Comparison of ENCODE assay signal across 8 cellular contexts in the genomic region with DNA sequence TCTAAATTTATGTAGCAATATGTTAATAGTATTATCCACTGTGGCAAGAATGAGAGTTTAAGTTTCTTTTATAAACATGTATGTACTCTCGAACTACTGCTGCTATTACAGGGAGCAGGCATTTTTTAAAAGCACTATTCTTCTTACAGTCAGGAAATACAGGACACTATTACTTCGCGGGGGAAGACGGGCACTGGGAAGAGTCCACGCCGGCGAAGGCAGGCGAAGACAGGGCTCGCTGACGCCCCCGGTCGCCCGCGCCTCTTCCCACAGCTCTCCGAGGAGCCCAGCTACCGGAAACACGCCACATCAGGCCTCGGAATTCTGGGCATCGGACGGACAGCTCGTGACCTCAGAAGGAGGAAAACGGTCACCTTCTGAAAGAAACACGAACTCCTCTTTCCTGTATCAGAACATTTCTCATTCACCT.
DNase-seq lines count a peak whose midpoint lies in the region; ATAC-seq, FAIRE-seq and TF ChIP-seq lines count a peak whose summit lies in the region.

No MANE protein-coding gene starts in this region.

- H3K9me3 Mint-ChIP-seq in activated CD8-positive, alpha-beta T cell treated with anti-CD3 and anti-CD28 coated beads for 36 hours: peaks cover 2% of the 10 kb centered on the region
- peaks cover 0 to 16% (median 5%) of the 10 kb centered on the region in 11 donors for H3K9me3 Mint-ChIP-seq in naive thymus-derived CD4-positive, alpha-beta T cell

- ATAC-seq in A549 (peak; percentile 81 to 85), HG02884 (IDR thresholded peaks at IDR 0.05; ENCODE audit: unreplicated experiment) (peak; percentile 12)
- ATAC-seq in activated CD8-positive, alpha-beta T cell treated with anti-CD3 and anti-CD28 coated beads for 36 hours: peak; percentile 3
- peak; percentile 2 for ATAC-seq in naive thymus-derived CD4-positive, alpha-beta T cell

- intact Hi-C loops in activated CD8-positive, alpha-beta T cell treated with anti-CD3 and anti-CD28 coated beads for 36 hours (cut with micrococcal nuclease): loop anchor here (10.0 kb wide), 1 partner anchor 69 kb away; no protein-coding TSS in a partner anchor
- intact Hi-C loops in naive thymus-derived CD4-positive, alpha-beta T cell (cut with micrococcal nuclease): loop anchor here (1.0 to 10.0 kb wide), 22 partner anchors 30 to 1876 kb away; a partner anchor contains a TSS

- 1% methylated on average over 22 of the region's 23 CpGs for WGBS in A549 (ENCODE audit: missing lambda C conversion rate)

- H3K36me3 Mint-ChIP-seq in activated CD8-positive, alpha-beta T cell treated with anti-CD3 and anti-CD28 coated beads for 36 hours (ENCODE audit: low read depth): peaks cover 8% of the 10 kb centered on the region
- peaks cover 0 to 6% (median 4%) of the 10 kb centered on the region in 5 donors for H3K36me3 Mint-ChIP-seq in naive thymus-derived CD4-positive, alpha-beta T cell

- H3K4me1 ChIP-seq in A549: peaks cover 33% of the 10 kb centered on the region
- H3K4me1 ChIP-seq in naive thymus-derived CD4-positive, alpha-beta T cell (ENCODE audit: control insufficient read depth in 2 of 2, insufficient read depth in 2 of 2, low read length in 2 of 2): peaks cover 6 to 9% of the 10 kb centered on the region in 2 donors

- no peaks in the 10 kb centered on the region for H3K27me3 Mint-ChIP-seq in activated CD8-positive, alpha-beta T cell treated with anti-CD3 and anti-CD28 coated beads for 36 hours
- H3K27me3 Mint-ChIP-seq in naive thymus-derived CD4-positive, alpha-beta T cell: peaks cover 0 to 2% (median 0%) of the 10 kb centered on the region in 5 donors

- POLR2A ChIA-PET in A549 (lab: Yijun Ruan, JAX): interaction anchor here (0.5 to 2.1 kb wide), 26 partner anchors 9 to 759 kb away, joined by 3 to 35 read pairs (median 4); a partner anchor contains a TSS
- POLR2A ChIA-PET in activated CD8-positive, alpha-beta T cell treated with anti-CD3 and anti-CD28 coated beads for 36 hours (lab: Charles Lee): interaction anchor here (0.7 to 0.8 kb wide), 2 partner anchors 236 to 712 kb away, joined by 3 to 4 read pairs; no protein-coding TSS in a partner anchor
- POLR2A ChIA-PET in naive thymus-derived CD4-positive, alpha-beta T cell (lab: Charles Lee): interaction anchor here (0.5 to 1.7 kb wide), 10 partner anchors 11 to 1007 kb away, joined by 3 to 17 read pairs (median 4); a partner anchor contains a TSS

- H3K4me3 ChIP-seq in A549 (peak overlapping the region; percentile 51), GM08714 (ENCODE audit: low read length) (peak overlapping the region; percentile 83), fibroblast of villous mesenchyme (ENCODE audit: low read depth, low read length) (peak overlapping the region; percentile 87)
- H3K4me3 ChIP-seq in naive thymus-derived CD4-positive, alpha-beta T cell (ENCODE audit: low read length): peak overlapping the region; percentile 71

- no peak for TF ChIP-seq EP300 in A549 (IDR thresholded peaks at IDR 0.05)

- FAIRE-seq in A549 (lab: Jason Lieb, UNC): peak; percentile 73

- peak overlapping the region; percentile 85 to 87 for H3K27ac ChIP-seq in A549
- peak overlapping the region; percentile 93 for H3K27ac ChIP-seq in naive thymus-derived CD4-positive, alpha-beta T cell (ENCODE audit: low read depth, low read length)

- peak overlapping the region; percentile 95 for H3K27ac Mint-ChIP-seq in activated CD8-positive, alpha-beta T cell treated with anti-CD3 and anti-CD28 coated beads for 36 hours
- H3K27ac Mint-ChIP-seq in naive thymus-derived CD4-positive, alpha-beta T cell: peak overlapping the region; percentile 94 to 99 (median 98)

- peaks cover 0 to 4% (median 0%) of the 10 kb centered on the region in 3 experiments for H3K36me3 ChIP-seq in naive thymus-derived CD4-positive, alpha-beta T cell (ENCODE audit: control insufficient read depth in 2 of 3, insufficient read depth in 3 of 3, low read length in 3 of 3)

- peaks cover 17% of the 10 kb centered on the region for H3K4me1 Mint-ChIP-seq in activated CD8-positive, alpha-beta T cell treated with anti-CD3 and anti-CD28 coated beads for 36 hours (ENCODE audit: low read depth)
- peaks cover 0 to 16% (median 10%) of the 10 kb centered on the region in 7 donors for H3K4me1 Mint-ChIP-seq in naive thymus-derived CD4-positive, alpha-beta T cell

- CTCF ChIA-PET in A549 (lab: Yijun Ruan, JAX): interaction anchor here (0.6 to 2.0 kb wide), 6 partner anchors 19 to 135 kb away, joined by 3 to 5 read pairs (median 4); no protein-coding TSS in a partner anchor
- CTCF ChIA-PET in activated CD8-positive, alpha-beta T cell treated with anti-CD3 and anti-CD28 coated beads for 36 hours (lab: Charles Lee): interaction anchor here (1.4 kb wide), 1 partner anchor 12 kb away, joined by 3 read pairs; no protein-coding TSS in a partner anchor
- CTCF ChIA-PET in naive thymus-derived CD4-positive, alpha-beta T cell (lab: Charles Lee): no interaction called here

- H3K27me3 ChIP-seq in naive thymus-derived CD4-positive, alpha-beta T cell (ENCODE audit: control insufficient read depth in 2 of 2, insufficient read depth in 2 of 2, low read length in 2 of 2): no peaks in the 10 kb centered on the region

- DNase-seq in A549 (ENCODE audit: low read depth in 1 of 2, low spot score in 1 of 2) (peak; percentile 62 to 93), NCI-H2029 treated with DMSO at 0.1 percent for 48 hours (lab: John Stamatoyannopoulos, UW) (peak; percentile 63), fibroblast of villous mesenchyme (ENCODE audit: low read depth) (peak; percentile 94)
- DNase-seq in activated CD8-positive, alpha-beta T cell treated with anti-CD3 and anti-CD28 coated beads for 36 hours: no peak
- DNase-seq in naive thymus-derived CD4-positive, alpha-beta T cell: no peak
- DNase-seq in activated effector memory CD4-positive, alpha-beta T cell treated with Interleukin-2 at 50 U/mL for 16 hours: no peak

- H3K9me3 ChIP-seq in A549: peaks cover 9% of the 10 kb centered on the region; the same call in 1 of the 3 replicates
- no peaks in the 10 kb centered on the region for H3K9me3 ChIP-seq in naive thymus-derived CD4-positive, alpha-beta T cell (ENCODE audit: control insufficient read depth in 2 of 3, low read length in 3 of 3)

- H3K4me2 ChIP-seq in A549: peak overlapping the region; percentile 82

- peak; percentile 27; the same call in 1 of the 2 replicates for TF ChIP-seq POLR2A in A549 (IDR thresholded peaks at IDR 0.05; ENCODE audit: low read length)

- TF ChIP-seq RAD21 in A549 (conservative IDR thresholded peaks at IDR 0.05 in 1 of 2, IDR thresholded peaks at IDR 0.05 in 1 of 2): peak; percentile 29 to 56; a peak in 4 of 5 replicates

- peak overlapping the region; percentile 95 for H3K4me3 Mint-ChIP-seq in activated CD8-positive, alpha-beta T cell treated with anti-CD3 and anti-CD28 coated beads for 36 hours
- peak overlapping the region; percentile 80 to 98 (median 95) for H3K4me3 Mint-ChIP-seq in naive thymus-derived CD4-positive, alpha-beta T cell

- TF ChIP-seq CTCF in A549 (IDR thresholded peaks at IDR 0.05) (peak; percentile 48), fibroblast of villous mesenchyme (IDR thresholded peaks at IDR 0.05; ENCODE audit: insufficient read depth, low read depth, low read length) (no peak)
- no peak for TF ChIP-seq CTCF in activated CD8-positive, alpha-beta T cell treated with anti-CD3 and anti-CD28 coated beads for 36 hours (IDR thresholded peaks at IDR 0.05)

TF ChIP-seq in A549, 52 proteins besides CTCF, POLR2A, EP300 and RAD21 (continues in another document):
- TF ChIP-seq SREBF2 (IDR thresholded peaks at IDR 0.05) (no peak), SMC3 (IDR thresholded peaks at IDR 0.05) (peak; percentile 52), TFCP2L1 (CRISPR knock-in tag; IDR thresholded peaks at IDR 0.05) (0 out of 2 replicates have a peak, but pooled peaks have one; percentile 56), MYC (IDR thresholded peaks at IDR 0.05; ENCODE audit: borderline replicate concordance, low read length) (peak; percentile 48; the same call in 1 of the 2 replicates), FOSL2 (IDR thresholded peaks at IDR 0.05) (no peak), FOSL2 (CRISPR knock-in tag; IDR thresholded peaks at IDR 0.05) (peak; percentile 22), HOXA7 (CRISPR knock-in tag; IDR thresholded peaks at IDR 0.05) (peak; percentile 9; the same call in 1 of the 2 replicates), CEBPB (IDR thresholded peaks at IDR 0.05) (no peak; a peak in 1 of 4 replicates), GATA3 (IDR thresholded peaks at IDR 0.05; ENCODE audit: borderline replicate concordance) (no peak; the same call in 1 of the 2 replicates), TP53 (CRISPR knock-in tag; IDR thresholded peaks at IDR 0.05) (peak; percentile 62)
- TF ChIP-seq, protein P1, sequence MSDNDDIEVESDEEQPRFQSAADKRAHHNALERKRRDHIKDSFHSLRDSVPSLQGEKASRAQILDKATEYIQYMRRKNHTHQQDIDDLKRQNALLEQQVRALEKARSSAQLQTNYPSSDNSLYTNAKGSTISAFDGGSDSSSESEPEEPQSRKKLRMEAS (IDR thresholded peaks at IDR 0.05): peak; percentile 59; the same call in 1 of the 2 replicates
- TF ChIP-seq, protein P2, sequence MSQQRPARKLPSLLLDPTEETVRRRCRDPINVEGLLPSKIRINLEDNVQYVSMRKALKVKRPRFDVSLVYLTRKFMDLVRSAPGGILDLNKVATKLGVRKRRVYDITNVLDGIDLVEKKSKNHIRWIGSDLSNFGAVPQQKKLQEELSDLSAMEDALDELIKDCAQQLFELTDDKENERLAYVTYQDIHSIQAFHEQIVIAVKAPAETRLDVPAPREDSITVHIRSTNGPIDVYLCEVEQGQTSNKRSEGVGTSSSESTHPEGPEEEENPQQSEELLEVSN (IDR thresholded peaks at IDR 0.05; ENCODE audit: borderline replicate concordance, low read depth): peak; percentile 87
- TF ChIP-seq, protein P3, sequence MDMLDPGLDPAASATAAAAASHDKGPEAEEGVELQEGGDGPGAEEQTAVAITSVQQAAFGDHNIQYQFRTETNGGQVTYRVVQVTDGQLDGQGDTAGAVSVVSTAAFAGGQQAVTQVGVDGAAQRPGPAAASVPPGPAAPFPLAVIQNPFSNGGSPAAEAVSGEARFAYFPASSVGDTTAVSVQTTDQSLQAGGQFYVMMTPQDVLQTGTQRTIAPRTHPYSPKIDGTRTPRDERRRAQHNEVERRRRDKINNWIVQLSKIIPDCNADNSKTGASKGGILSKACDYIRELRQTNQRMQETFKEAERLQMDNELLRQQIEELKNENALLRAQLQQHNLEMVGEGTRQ (IDR thresholded peaks at IDR 0.05): peak; percentile 54
- TF ChIP-seq, protein P4, sequence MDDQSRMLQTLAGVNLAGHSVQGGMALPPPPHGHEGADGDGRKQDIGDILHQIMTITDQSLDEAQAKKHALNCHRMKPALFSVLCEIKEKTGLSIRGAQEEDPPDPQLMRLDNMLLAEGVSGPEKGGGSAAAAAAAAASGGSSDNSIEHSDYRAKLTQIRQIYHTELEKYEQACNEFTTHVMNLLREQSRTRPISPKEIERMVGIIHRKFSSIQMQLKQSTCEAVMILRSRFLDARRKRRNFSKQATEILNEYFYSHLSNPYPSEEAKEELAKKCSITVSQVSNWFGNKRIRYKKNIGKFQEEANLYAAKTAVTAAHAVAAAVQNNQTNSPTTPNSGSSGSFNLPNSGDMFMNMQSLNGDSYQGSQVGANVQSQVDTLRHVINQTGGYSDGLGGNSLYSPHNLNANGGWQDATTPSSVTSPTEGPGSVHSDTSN (IDR thresholded peaks at IDR 0.05): 0 out of 2 replicates have a peak, but pooled peaks have one; percentile 38

Comparison
In these comparisons a context has a peak if more than half of its experiments do, and no peak if none do; other contexts are left out.
1. ATAC-seq: peak in every context shown above with its lines; median percentile 83 in A549; 12 in HG02884; 3 in activated CD8-positive, alpha-beta T cell treated with anti-CD3 and anti-CD28 coated beads for 36 hours; 2 in naive thymus-derived CD4-positive, alpha-beta T cell.
2. DNase-seq: peak in A549 (2 of 2), NCI-H2029 treated with DMSO at 0.1 percent for 48 hours (single experiment) and fibroblast of villous mesenchyme (single experiment); none in activated CD8-positive, alpha-beta T cell treated with anti-CD3 and anti-CD28 coated beads for 36 hours (single experiment), naive thymus-derived CD4-positive, alpha-beta T cell (0 of 9) and activated effector memory CD4-positive, alpha-beta T cell treated with Interleukin-2 at 50 U/mL for 16 hours (single experiment).
3. Peak in every context shown above with its lines, with median percentiles within 50 percentile points of each other: H3K4me3 ChIP-seq.